ENCODE assay signal across 34 cellular contexts in the genomic region with DNA sequence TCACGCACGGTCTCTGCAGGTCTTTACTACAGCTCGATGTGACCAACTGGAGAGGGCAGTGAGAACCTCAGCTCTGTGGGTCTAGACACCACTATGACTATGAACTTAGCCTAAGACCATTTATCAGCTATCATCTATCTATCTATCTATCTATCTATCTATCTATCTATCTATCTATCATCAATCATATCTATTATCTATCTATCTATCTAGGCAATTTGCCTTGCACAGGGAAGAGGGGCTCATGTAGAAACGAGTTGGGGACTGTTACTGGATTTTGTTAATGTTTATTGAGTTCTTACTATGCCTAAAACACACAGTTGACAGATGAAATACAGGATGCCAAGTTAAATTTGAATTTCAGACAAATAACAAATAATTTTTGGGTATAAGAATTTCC.
"Had no signal": no experiment of that assay in that cellular context is flagged by ENCODE, and none has a peak within 500 bp of the region (broad histone marks: within the 10 kb centered on the region; RNA-seq: fewer than 3 reads in every experiment).

No MANE protein-coding gene starts in this region.

- H3K27me3 ChIP-seq: MG63 had no signal

- H3K4me3 ChIP-seq: MG63 had no signal

- H3K9me3 ChIP-seq: MG63 had no signal

- DNase-seq: Kasumi-1, MG63, MM.1S, MV-4-11, NCI-H1048, NCI-H1092, NCI-H1092 treated with DMSO at 0.1 percent for 48 hours, NCI-H1105, NCI-H1105 treated with DMSO at 0.1 percent for 48 hours, NCI-H1417 treated with DMSO at 0.1 percent for 48 hours, NCI-H1436, NCI-H1436 treated with DMSO at 0.1 percent for 48 hours, NCI-H146, NCI-H1694, NCI-H1694 treated with DMSO at 0.1 percent for 48 hours, NCI-H187, NCI-H187 treated with DMSO at 0.1 percent for 48 hours, NCI-H1930, NCI-H2029, NCI-H2029 treated with DMSO at 0.1 percent for 48 hours, NCI-H2081, NCI-H2081 treated with DMSO at 0.1 percent for 48 hours, NCI-H2107, NCI-H2171, NCI-H2171 treated with DMSO at 0.1 percent for 48 hours, NCI-H2227 treated with DMSO at 0.1 percent for 48 hours, NCI-H226, NCI-H345, NCI-H446, NCI-H446 treated with DMSO at 0.1 percent for 48 hours, NCI-H510A, NCI-H510A treated with DMSO at 0.1 percent for 48 hours, NCI-H524 treated with DMSO at 0.1 percent for 48 hours, NCI-H526 had no signal

- H3K36me3 ChIP-seq: MG63 had no signal
